ENCODE assay signal across 38 cellular contexts in genomic region chr1:110657351-110657750, GRCh38. TPM values are rescaled to one million over a fixed set of nuclear protein-coding genes. Genes with fewer than 3 reads are reported as not detected.
"Had no signal": no experiment of that assay in that cellular context is flagged by ENCODE, and none has a peak within 500 bp of the region (broad histone marks: within the 10 kb centered on the region; RNA-seq: fewer than 3 reads in every experiment).

No MANE protein-coding gene starts in this region.

- H3K4me1 ChIP-seq: adrenal gland, colonic mucosa, gastroesophageal sphincter, neural progenitor cell, parathyroid adenoma, psoas muscle, sigmoid colon, uterus had no signal

- H3K36me3 ChIP-seq: adrenal gland, cardiac muscle cell, colonic mucosa, gastroesophageal sphincter, neural progenitor cell, sigmoid colon, uterus had no signal

- H3K9me3 Mint-ChIP-seq: activated T-cell treated with anti-CD3 and anti-CD28 coated beads, Interleukin-2, amount 50 U/mL, for 4 hours; brain; immature natural killer cell; mesothelial cell of epicardium; naive B cell; neural progenitor cell; stimulated activated memory B cell treated with anti-CD40 and anti-IgM and Interleukin-4, amounts not matched to agents 10 μg/mL and 1 μg/mL and 100 μg/mL, for 72 hours; stimulated activated naive CD8-positive, alpha-beta T cell treated with anti-CD3 and anti-CD28 coated beads, Interleukin-15, amount 100 ng/mL, for 72 hours; T-helper 2 cell treated with Interferon-gamma antibody and Interleukin-4, amounts not matched to agents 5 μg/mL and 100 μg/mL, for 36 hours; type B pancreatic cell had no signal

- H3K4me2 ChIP-seq: neural progenitor cell had no signal

- ATAC-seq: gastroesophageal sphincter; left colon; psoas muscle; SK-N-SH treated with all-trans-retinoic acid at 6 μM for 48 hours; stimulated activated memory B cell treated with anti-CD40 and anti-IgM and Interleukin-4, amounts not matched to agents 10 μg/mL and 1 μg/mL and 100 μg/mL, for 72 hours; stimulated activated naive CD8-positive, alpha-beta T cell treated with anti-CD3 and anti-CD28 coated beads, Interleukin-15, amount 100 ng/mL, for 72 hours had no signal

- H3K27ac ChIP-seq: adrenal gland, cardiac muscle cell, colonic mucosa, gastroesophageal sphincter, neural progenitor cell, parathyroid adenoma, psoas muscle, sigmoid colon, uterus had no signal

- H3K27me3 ChIP-seq: colonic mucosa, sigmoid colon, uterus had no signal

- H3K4me3 ChIP-seq: adrenal gland, cardiac muscle cell, colonic mucosa, gastroesophageal sphincter, neural progenitor cell, psoas muscle, sigmoid colon, uterus had no signal

- H3K4me1 Mint-ChIP-seq: activated B cell treated with CpG ODN at 0.5 μM for 24 hours; mesothelial cell of epicardium; naive B cell; stimulated activated memory B cell treated with anti-CD40 and anti-IgM and Interleukin-4, amounts not matched to agents 10 μg/mL and 1 μg/mL and 100 μg/mL, for 72 hours had no signal

- DNase-seq: activated B cell treated with CpG ODN at 0.5 μM for 24 hours; activated CD4-positive, alpha-beta memory T cell treated with anti-CD3 and anti-CD28 coated beads for 36 hours; activated effector memory CD4-positive, alpha-beta T cell treated with Interleukin-2 at 50 U/mL for 16 hours; activated naive CD4-positive, alpha-beta T cell treated with Interleukin-2 at 50 U/mL for 16 hours; activated T-cell treated with anti-CD3 and anti-CD28 coated beads, Interleukin-2, amount 50 U/mL, for 4 hours; adrenal gland; aorta; cerebellar nuclear complex; colonic mucosa; effector CD8-positive, alpha-beta T cell; erythroblast; head of caudate nucleus; hypothalamus; immature natural killer cell; kidney; left colon; mammary epithelial cell; naive B cell; occipital lobe; psoas muscle; sigmoid colon; small intestine; stimulated activated CD4-positive, alpha-beta T cell treated with anti-CD3 and anti-CD28 coated beads, Interleukin-4, amount 100 ng/mL, for 24 hours; stimulated activated naive CD8-positive, alpha-beta T cell treated with anti-CD3 and anti-CD28 coated beads, Interleukin-15, amount 100 ng/mL, for 72 hours; substantia nigra; uterus had no signal

- H2AFZ ChIP-seq: neural progenitor cell, parathyroid adenoma had no signal

- H3K9me3 ChIP-seq: adrenal gland, colonic mucosa, gastroesophageal sphincter, psoas muscle, sigmoid colon, uterus had no signal

- H3K27me3 Mint-ChIP-seq: activated B cell treated with CpG ODN at 0.5 μM for 24 hours; activated CD4-positive, alpha-beta memory T cell treated with anti-CD3 and anti-CD28 coated beads for 36 hours; activated CD4-positive, alpha-beta T cell treated with anti-CD3 and anti-CD28 coated beads, Interleukin-2, amount 10 ng/mL, durations not matched to agents 24 days and 14 days; brain; naive B cell; stimulated activated memory B cell treated with anti-CD40 and anti-IgM and Interleukin-4, amounts not matched to agents 10 μg/mL and 1 μg/mL and 100 μg/mL, for 72 hours; stimulated activated naive CD8-positive, alpha-beta T cell treated with anti-CD3 and anti-CD28 coated beads, Interleukin-15, amount 100 ng/mL, for 72 hours had no signal

- H3K36me3 Mint-ChIP-seq: mesothelial cell of epicardium, neural progenitor cell, type B pancreatic cell had no signal

- H3K27ac Mint-ChIP-seq: activated B cell treated with CpG ODN at 0.5 μM for 24 hours; activated CD4-positive, alpha-beta T cell treated with anti-CD3 and anti-CD28 coated beads, Interleukin-2, amount 10 ng/mL, durations not matched to agents 24 days and 14 days; brain; mesothelial cell of epicardium; neural progenitor cell; type B pancreatic cell had no signal

- H3K79me2 ChIP-seq: parathyroid adenoma had no signal

- H3K4me3 Mint-ChIP-seq: activated B cell treated with CpG ODN at 0.5 μM for 24 hours; activated CD4-positive, alpha-beta memory T cell treated with anti-CD3 and anti-CD28 coated beads for 36 hours; activated CD4-positive, alpha-beta T cell treated with anti-CD3 and anti-CD28 coated beads, Interleukin-2, amount 10 ng/mL, durations not matched to agents 24 days and 14 days; activated T-cell treated with anti-CD3 and anti-CD28 coated beads, Interleukin-2, amount 50 U/mL, for 4 hours; brain; immature natural killer cell; mesothelial cell of epicardium; naive B cell; neural progenitor cell; stimulated activated memory B cell treated with anti-CD40 and anti-IgM and Interleukin-4, amounts not matched to agents 10 μg/mL and 1 μg/mL and 100 μg/mL, for 72 hours; stimulated activated naive CD8-positive, alpha-beta T cell treated with anti-CD3 and anti-CD28 coated beads, Interleukin-15, amount 100 ng/mL, for 72 hours; T-helper 2 cell treated with Interferon-gamma antibody and Interleukin-4, amounts not matched to agents 5 μg/mL and 100 μg/mL, for 36 hours; type B pancreatic cell had no signal

RNA-seq across cellular contexts. Expression of gene KCNA3, which starts 17.4 kb away (rescaled TPM):
- total RNA-seq: dermis microvascular lymphatic vessel endothelial cell, mammary epithelial cell had no signal
- polyA plus RNA-seq: aorta, cardiac muscle cell, mammary epithelial cell, psoas muscle had no signal

RNA-seq across cellular contexts. Expression of gene KCNA2, which starts 51.2 kb away (rescaled TPM):
- total RNA-seq: dermis microvascular lymphatic vessel endothelial cell had no signal
- polyA plus RNA-seq: immature natural killer cell, mammary epithelial cell had no signal
